ENCODE assay signal across 20 cellular contexts in genomic region chr5:3347741-3348140, GRCh38.
DNase-seq lines count a peak whose midpoint lies in the region; TF ChIP-seq lines count a peak whose summit lies in the region.
"Had no signal": no experiment of that assay in that cellular context is flagged by ENCODE, and none has a peak within 500 bp of the region (broad histone marks: within the 10 kb centered on the region; RNA-seq: fewer than 3 reads in every experiment).

No MANE protein-coding gene starts in this region.

- TF ChIP-seq POLR2A in stomach (IDR thresholded peaks at IDR 0.05): no peak

- H3K27me3 Mint-ChIP-seq in activated CD4-positive, alpha-beta T cell treated with anti-CD3 and anti-CD28 coated beads, Interleukin-2, amount 10 ng/mL, durations not matched to agents 7 days and 5 days: no peaks in the 10 kb centered on the region

- no peak overlapping the region for H3K4me3 Mint-ChIP-seq in activated CD4-positive, alpha-beta T cell treated with anti-CD3 and anti-CD28 coated beads, Interleukin-2, amount 10 ng/mL, durations not matched to agents 7 days and 5 days

- TF ChIP-seq CTCF in right atrium auricular region (IDR thresholded peaks at IDR 0.05): no peak
- no peak for TF ChIP-seq CTCF in stomach (IDR thresholded peaks at IDR 0.05)

- no peak for TF ChIP-seq EP300 in stomach (IDR thresholded peaks at IDR 0.05)

- H3K27ac Mint-ChIP-seq in activated CD4-positive, alpha-beta T cell treated with anti-CD3 and anti-CD28 coated beads, Interleukin-2, amount 10 ng/mL, durations not matched to agents 7 days and 5 days: no peak overlapping the region

- WGBS in stomach, 5 donors: 87 to 97% (median 92%) methylated on average over 5 of the region's 5 CpGs

- H3K27me3 ChIP-seq in right atrium auricular region: no peaks in the 10 kb centered on the region
- H3K27me3 ChIP-seq in stomach: peaks cover 0 to 4% (median 0%) of the 10 kb centered on the region in 3 donors
- H3K27me3 ChIP-seq: SJSA1 had no signal

- no peaks in the 10 kb centered on the region for H3K9me3 ChIP-seq in right atrium auricular region
- H3K9me3 ChIP-seq in stomach: peaks cover 0 to 9% (median 7%) of the 10 kb centered on the region in 4 donors

- no peak overlapping the region for H3K4me3 ChIP-seq in right atrium auricular region
- H3K4me3 ChIP-seq in stomach: no peak overlapping the region
- H3K4me3 ChIP-seq: SJSA1 had no signal

- POLR2A ChIA-PET in activated CD4-positive, alpha-beta T cell treated with anti-CD3 and anti-CD28 coated beads, Interleukin-2, amount 10 ng/mL, durations not matched to agents 7 days and 5 days (lab: Charles Lee): no interaction called here

- H3K4me1 ChIP-seq in right atrium auricular region: no peaks in the 10 kb centered on the region
- no peaks in the 10 kb centered on the region for H3K4me1 ChIP-seq in stomach
- H3K4me1 ChIP-seq: SJSA1 had no signal

- no peaks in the 10 kb centered on the region for H3K9me3 Mint-ChIP-seq in activated CD4-positive, alpha-beta T cell treated with anti-CD3 and anti-CD28 coated beads, Interleukin-2, amount 10 ng/mL, durations not matched to agents 7 days and 5 days

- no peaks in the 10 kb centered on the region for H3K4me1 Mint-ChIP-seq in activated CD4-positive, alpha-beta T cell treated with anti-CD3 and anti-CD28 coated beads, Interleukin-2, amount 10 ng/mL, durations not matched to agents 7 days and 5 days

- H3K36me3 ChIP-seq in right atrium auricular region (no peaks in the 10 kb centered on the region), stomach (no peaks in the 10 kb centered on the region)
- H3K36me3 ChIP-seq: SJSA1 had no signal

- intact Hi-C loops in cardiac septum (cut with DNase I) (no loop called here), stomach (cut with DNase I; ENCODE audit: low total_unique reads) (no loop called here)

- CTCF ChIA-PET in activated CD4-positive, alpha-beta T cell treated with anti-CD3 and anti-CD28 coated beads, Interleukin-2, amount 10 ng/mL, durations not matched to agents 7 days and 5 days (lab: Charles Lee): no interaction called here

- H3K36me3 Mint-ChIP-seq in activated CD4-positive, alpha-beta T cell treated with anti-CD3 and anti-CD28 coated beads, Interleukin-2, amount 10 ng/mL, durations not matched to agents 7 days and 5 days (ENCODE audit: low read depth): no peaks in the 10 kb centered on the region

- H3K27ac ChIP-seq in right atrium auricular region (no peak overlapping the region), stomach (no peak overlapping the region)
- H3K27ac ChIP-seq: SJSA1 had no signal

- DNase-seq in cardiac septum (ENCODE audit: low spot score): peak; percentile 69
- no peak for DNase-seq in right atrium auricular region (ENCODE audit: low spot score)
- DNase-seq in mesenteric fat pad (ENCODE audit: low spot score): peak; percentile 68
- DNase-seq in stomach: peak; percentile 7
- no peak for DNase-seq in NCI-H2081 treated with DMSO at 0.1 percent for 48 hours (lab: John Stamatoyannopoulos, UW)
- DNase-seq in globus pallidus (ENCODE audit: low spot score): no peak
- DNase-seq in activated CD4-positive, alpha-beta T cell treated with anti-CD3 and anti-CD28 coated beads, Interleukin-2, amount 10 ng/mL, durations not matched to agents 7 days and 5 days: no peak
- DNase-seq: DMS153; Karpas-422; NCI-H1092; NCI-H1417 treated with DMSO at 0.1 percent for 48 hours; NCI-H1694 treated with DMSO at 0.1 percent for 48 hours; NCI-H2171 treated with DMSO at 0.1 percent for 48 hours; NCI-H446; NCI-H526; NCI-H82; NK-92 treated with Interleukin-12 subunit alpha and Interleukin-12 subunit beta, amount 100 ng/mL, for 24 hours; PC-3; Right ventricle myocardium superior had no signal

Comparison
In these comparisons a context has a peak if more than half of its experiments do, and no peak if none do; other contexts are left out.
1. DNase-seq: peak in cardiac septum (single experiment), mesenteric fat pad (single experiment) and stomach (single experiment); none in right atrium auricular region (single experiment), NCI-H2081 treated with DMSO at 0.1 percent for 48 hours (single experiment), globus pallidus (single experiment) and activated CD4-positive, alpha-beta T cell treated with anti-CD3 and anti-CD28 coated beads, Interleukin-2, amount 10 ng/mL, durations not matched to agents 7 days and 5 days (single experiment).